Comparison of ENCODE assay signal across 1 cellular context in the genomic region with DNA sequence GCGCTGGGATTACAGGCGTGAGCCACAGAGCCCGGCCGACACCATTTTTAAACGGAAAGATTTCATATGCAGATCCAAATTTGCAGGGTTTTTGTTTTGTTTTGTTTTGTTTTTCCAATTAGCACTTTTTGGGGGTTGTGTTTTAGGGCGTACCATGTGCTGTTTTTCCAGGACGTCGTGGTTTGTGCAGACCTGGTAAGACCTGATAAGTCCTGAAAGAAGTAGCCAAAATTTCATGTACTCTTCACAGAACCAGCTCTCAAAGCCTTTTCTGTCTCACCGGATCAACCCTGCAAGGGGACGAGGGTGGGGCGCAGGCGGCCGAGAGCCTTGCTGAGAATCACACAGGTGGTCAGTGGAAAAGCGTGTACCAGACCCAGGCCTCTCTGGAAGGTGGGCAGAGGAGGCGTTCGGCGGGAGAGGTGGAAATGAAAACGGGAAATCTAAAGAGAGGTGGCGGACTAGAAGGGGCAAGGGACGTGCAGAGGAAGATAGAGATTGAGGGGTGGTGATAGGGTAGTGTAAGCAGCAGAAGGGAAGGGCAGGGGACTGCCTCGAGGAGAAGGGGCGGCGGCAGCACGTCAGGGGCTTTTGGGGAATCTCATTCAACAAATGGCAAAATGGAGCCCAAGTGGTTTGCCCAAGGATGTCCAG.
A peak's percentile ranks its signal among the peaks of the same experiment; 100 is the strongest.
TF ChIP-seq lines count a peak whose summit lies in the region.

No MANE protein-coding gene starts in this region.

TF ChIP-seq in K562, 482 proteins besides CTCF, POLR2A, EP300 and RAD21 (continued from another document):
- TF ChIP-seq, protein P1, sequence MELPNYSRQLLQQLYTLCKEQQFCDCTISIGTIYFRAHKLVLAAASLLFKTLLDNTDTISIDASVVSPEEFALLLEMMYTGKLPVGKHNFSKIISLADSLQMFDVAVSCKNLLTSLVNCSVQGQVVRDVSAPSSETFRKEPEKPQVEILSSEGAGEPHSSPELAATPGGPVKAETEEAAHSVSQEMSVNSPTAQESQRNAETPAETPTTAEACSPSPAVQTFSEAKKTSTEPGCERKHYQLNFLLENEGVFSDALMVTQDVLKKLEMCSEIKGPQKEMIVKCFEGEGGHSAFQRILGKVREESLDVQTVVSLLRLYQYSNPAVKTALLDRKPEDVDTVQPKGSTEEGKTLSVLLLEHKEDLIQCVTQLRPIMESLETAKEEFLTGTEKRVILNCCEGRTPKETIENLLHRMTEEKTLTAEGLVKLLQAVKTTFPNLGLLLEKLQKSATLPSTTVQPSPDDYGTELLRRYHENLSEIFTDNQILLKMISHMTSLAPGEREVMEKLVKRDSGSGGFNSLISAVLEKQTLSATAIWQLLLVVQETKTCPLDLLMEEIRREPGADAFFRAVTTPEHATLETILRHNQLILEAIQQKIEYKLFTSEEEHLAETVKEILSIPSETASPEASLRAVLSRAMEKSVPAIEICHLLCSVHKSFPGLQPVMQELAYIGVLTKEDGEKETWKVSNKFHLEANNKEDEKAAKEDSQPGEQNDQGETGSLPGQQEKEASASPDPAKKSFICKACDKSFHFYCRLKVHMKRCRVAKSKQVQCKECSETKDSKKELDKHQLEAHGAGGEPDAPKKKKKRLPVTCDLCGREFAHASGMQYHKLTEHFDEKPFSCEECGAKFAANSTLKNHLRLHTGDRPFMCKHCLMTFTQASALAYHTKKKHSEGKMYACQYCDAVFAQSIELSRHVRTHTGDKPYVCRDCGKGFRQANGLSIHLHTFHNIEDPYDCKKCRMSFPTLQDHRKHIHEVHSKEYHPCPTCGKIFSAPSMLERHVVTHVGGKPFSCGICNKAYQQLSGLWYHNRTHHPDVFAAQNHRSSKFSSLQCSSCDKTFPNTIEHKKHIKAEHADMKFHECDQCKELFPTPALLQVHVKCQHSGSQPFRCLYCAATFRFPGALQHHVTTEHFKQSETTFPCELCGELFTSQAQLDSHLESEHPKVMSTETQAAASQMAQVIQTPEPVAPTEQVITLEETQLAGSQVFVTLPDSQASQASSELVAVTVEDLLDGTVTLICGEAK (IDR thresholded peaks at IDR 0.05): no peak
- TF ChIP-seq, protein P1 (CRISPR knock-in tag; IDR thresholded peaks at IDR 0.05): no peak
- TF ChIP-seq ZC3H11A (IDR thresholded peaks at IDR 0.05; ENCODE audit: low read depth, low read length) (no peak), ARNT (IDR thresholded peaks at IDR 0.05) (0 out of 4 replicates have a peak, but pooled peaks of 1 of the 2 experiments have one; percentile 51), JUND (IDR thresholded peaks at IDR 0.05; ENCODE audit: borderline replicate concordance, low read depth, low read length) (no peak), JUND (tag; IDR thresholded peaks at IDR 0.05; ENCODE audit: borderline replicate concordance, low read depth, low read length) (no peak), FIP1L1 (IDR thresholded peaks at IDR 0.05; ENCODE audit: low read depth, low read length, poor library complexity, severe bottlenecking) (no peak), BDP1 (IDR thresholded peaks at IDR 0.05; ENCODE audit: insufficient read depth, insufficient read length) (no peak), LARP7 (IDR thresholded peaks at IDR 0.05) (0 out of 2 replicates have a peak, but pooled peaks have one; percentile 25), MEF2D (tag; conservative IDR thresholded peaks at IDR 0.05; ENCODE audit: low read depth) (no peak), ZFX (CRISPR knock-in tag; IDR thresholded peaks at IDR 0.05) (no peak), TGIF2 (CRISPR knock-in tag; IDR thresholded peaks at IDR 0.05) (no peak), FOSL1 (tag; conservative IDR thresholded peaks at IDR 0.05) (0 out of 2 replicates have a peak, but pooled peaks have one; percentile 13), ZNF175 (CRISPR knock-in tag; IDR thresholded peaks at IDR 0.05; ENCODE audit: low read depth) (0 out of 2 replicates have a peak, but pooled peaks have one; percentile 31), HDGF (IDR thresholded peaks at IDR 0.05) (no peak), BRD9 (IDR thresholded peaks at IDR 0.05; ENCODE audit: low read depth, partially characterized antibody) (peak; percentile 19), ILF3 (IDR thresholded peaks at IDR 0.05; ENCODE audit: borderline replicate concordance) (no peak), ZNF133 (CRISPR knock-in tag; IDR thresholded peaks at IDR 0.05) (no peak)
- TF ChIP-seq, protein P2, sequence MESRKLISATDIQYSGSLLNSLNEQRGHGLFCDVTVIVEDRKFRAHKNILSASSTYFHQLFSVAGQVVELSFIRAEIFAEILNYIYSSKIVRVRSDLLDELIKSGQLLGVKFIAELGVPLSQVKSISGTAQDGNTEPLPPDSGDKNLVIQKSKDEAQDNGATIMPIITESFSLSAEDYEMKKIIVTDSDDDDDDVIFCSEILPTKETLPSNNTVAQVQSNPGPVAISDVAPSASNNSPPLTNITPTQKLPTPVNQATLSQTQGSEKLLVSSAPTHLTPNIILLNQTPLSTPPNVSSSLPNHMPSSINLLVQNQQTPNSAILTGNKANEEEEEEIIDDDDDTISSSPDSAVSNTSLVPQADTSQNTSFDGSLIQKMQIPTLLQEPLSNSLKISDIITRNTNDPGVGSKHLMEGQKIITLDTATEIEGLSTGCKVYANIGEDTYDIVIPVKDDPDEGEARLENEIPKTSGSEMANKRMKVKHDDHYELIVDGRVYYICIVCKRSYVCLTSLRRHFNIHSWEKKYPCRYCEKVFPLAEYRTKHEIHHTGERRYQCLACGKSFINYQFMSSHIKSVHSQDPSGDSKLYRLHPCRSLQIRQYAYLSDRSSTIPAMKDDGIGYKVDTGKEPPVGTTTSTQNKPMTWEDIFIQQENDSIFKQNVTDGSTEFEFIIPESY (CRISPR knock-in tag; IDR thresholded peaks at IDR 0.05): peak; percentile 76
- TF ChIP-seq, protein P3, sequence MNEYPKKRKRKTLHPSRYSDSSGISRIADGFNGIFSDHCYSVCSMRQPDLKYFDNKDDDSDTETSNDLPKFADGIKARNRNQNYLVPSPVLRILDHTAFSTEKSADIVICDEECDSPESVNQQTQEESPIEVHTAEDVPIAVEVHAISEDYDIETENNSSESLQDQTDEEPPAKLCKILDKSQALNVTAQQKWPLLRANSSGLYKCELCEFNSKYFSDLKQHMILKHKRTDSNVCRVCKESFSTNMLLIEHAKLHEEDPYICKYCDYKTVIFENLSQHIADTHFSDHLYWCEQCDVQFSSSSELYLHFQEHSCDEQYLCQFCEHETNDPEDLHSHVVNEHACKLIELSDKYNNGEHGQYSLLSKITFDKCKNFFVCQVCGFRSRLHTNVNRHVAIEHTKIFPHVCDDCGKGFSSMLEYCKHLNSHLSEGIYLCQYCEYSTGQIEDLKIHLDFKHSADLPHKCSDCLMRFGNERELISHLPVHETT (CRISPR knock-in tag; conservative IDR thresholded peaks at IDR 0.05 in 1 of 2, IDR thresholded peaks at IDR 0.05 in 1 of 2): no peak
- TF ChIP-seq, protein P4, sequence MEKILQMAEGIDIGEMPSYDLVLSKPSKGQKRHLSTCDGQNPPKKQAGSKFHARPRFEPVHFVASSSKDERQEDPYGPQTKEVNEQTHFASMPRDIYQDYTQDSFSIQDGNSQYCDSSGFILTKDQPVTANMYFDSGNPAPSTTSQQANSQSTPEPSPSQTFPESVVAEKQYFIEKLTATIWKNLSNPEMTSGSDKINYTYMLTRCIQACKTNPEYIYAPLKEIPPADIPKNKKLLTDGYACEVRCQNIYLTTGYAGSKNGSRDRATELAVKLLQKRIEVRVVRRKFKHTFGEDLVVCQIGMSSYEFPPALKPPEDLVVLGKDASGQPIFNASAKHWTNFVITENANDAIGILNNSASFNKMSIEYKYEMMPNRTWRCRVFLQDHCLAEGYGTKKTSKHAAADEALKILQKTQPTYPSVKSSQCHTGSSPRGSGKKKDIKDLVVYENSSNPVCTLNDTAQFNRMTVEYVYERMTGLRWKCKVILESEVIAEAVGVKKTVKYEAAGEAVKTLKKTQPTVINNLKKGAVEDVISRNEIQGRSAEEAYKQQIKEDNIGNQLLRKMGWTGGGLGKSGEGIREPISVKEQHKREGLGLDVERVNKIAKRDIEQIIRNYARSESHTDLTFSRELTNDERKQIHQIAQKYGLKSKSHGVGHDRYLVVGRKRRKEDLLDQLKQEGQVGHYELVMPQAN (IDR thresholded peaks at IDR 0.05; ENCODE audit: borderline replicate concordance): peak; percentile 63; the same call in 1 of the 2 replicates
